Comparison of ENCODE assay signal across 12 cellular contexts in genomic region chr3:9301798-9302197, GRCh38. TPM values are rescaled to one million over a fixed set of nuclear protein-coding genes. Genes with fewer than 3 reads are reported as not detected.
DNase-seq lines count a peak whose midpoint lies in the region; ATAC-seq and TF ChIP-seq lines count a peak whose summit lies in the region.
"Had no signal": no experiment of that assay in that cellular context is flagged by ENCODE, and none has a peak within 500 bp of the region (broad histone marks: within the 10 kb centered on the region; RNA-seq: fewer than 3 reads in every experiment).

No MANE protein-coding gene starts in this region.

- H3K4me1 ChIP-seq in iPS-15b (ENCODE audit: control insufficient read depth, insufficient read depth, low read length) (peaks cover 3% of the 10 kb centered on the region), suprapubic skin (peaks cover 7% of the 10 kb centered on the region)
- H3K4me1 ChIP-seq: uterus had no signal

- CTCF ChIA-PET in T-cell (lab: Charles Lee): interaction anchor here (0.6 to 4.1 kb wide), 14 partner anchors 9 to 858 kb away, joined by 3 to 52 read pairs (median 4); partner anchors contain the start of gene SRGAP3 (in 1 of the 2)

- H3K36me3 ChIP-seq in iPS-15b (ENCODE audit: control insufficient read depth, insufficient read depth, low read length): no peaks in the 10 kb centered on the region
- H3K36me3 ChIP-seq in suprapubic skin: no peaks in the 10 kb centered on the region
- H3K36me3 ChIP-seq: uterus had no signal

- 57% methylated on average over 10 of the region's 10 CpGs for WGBS in suprapubic skin

- H3K27me3 Mint-ChIP-seq in activated T-cell treated with anti-CD3 and anti-CD28 coated beads, Interleukin-2, amount 50 U/mL, for 72 hours (ENCODE audit: low read depth): peaks cover 16% of the 10 kb centered on the region
- H3K27me3 Mint-ChIP-seq in activated T-cell treated with anti-CD3 and anti-CD28 coated beads, Interleukin-2, amount 50 U/mL, for 24 hours: peaks cover 18% of the 10 kb centered on the region
- peaks cover 17 to 19% of the 10 kb centered on the region in 2 donors for H3K27me3 Mint-ChIP-seq in T-cell

- H3K4me3 Mint-ChIP-seq in activated T-cell treated with anti-CD3 and anti-CD28 coated beads, Interleukin-2, amount 50 U/mL, for 72 hours: peak overlapping the region; percentile 21 to 55
- no peak overlapping the region for H3K4me3 Mint-ChIP-seq in activated T-cell treated with anti-CD3 and anti-CD28 coated beads, Interleukin-2, amount 50 U/mL, for 24 hours
- H3K4me3 Mint-ChIP-seq in T-cell: peak overlapping the region in 2 of 3 donors; percentile 31 to 51
- H3K4me3 Mint-ChIP-seq: activated CD8-positive, alpha-beta memory T cell treated with anti-CD3 and anti-CD28 coated beads, Interleukin-2, amount 10 ng/mL, durations not matched to agents 7 days and 5 days had no signal

- H3K27ac Mint-ChIP-seq in activated T-cell treated with anti-CD3 and anti-CD28 coated beads, Interleukin-2, amount 50 U/mL, for 72 hours: no peak overlapping the region
- H3K27ac Mint-ChIP-seq in activated T-cell treated with anti-CD3 and anti-CD28 coated beads, Interleukin-2, amount 50 U/mL, for 24 hours: no peak overlapping the region
- no peak overlapping the region for H3K27ac Mint-ChIP-seq in T-cell
- H3K27ac Mint-ChIP-seq: activated CD8-positive, alpha-beta memory T cell treated with anti-CD3 and anti-CD28 coated beads, Interleukin-2, amount 10 ng/mL, durations not matched to agents 7 days and 5 days had no signal

- peaks cover 16% of the 10 kb centered on the region for H3K4me1 Mint-ChIP-seq in activated T-cell treated with anti-CD3 and anti-CD28 coated beads, Interleukin-2, amount 50 U/mL, for 72 hours (ENCODE audit: low read depth)
- H3K4me1 Mint-ChIP-seq in activated T-cell treated with anti-CD3 and anti-CD28 coated beads, Interleukin-2, amount 50 U/mL, for 24 hours (ENCODE audit: low read depth): peaks cover 15% of the 10 kb centered on the region
- H3K4me1 Mint-ChIP-seq in T-cell: peaks cover 6 to 10% (median 8%) of the 10 kb centered on the region in 3 donors

- POLR2A ChIA-PET in T-cell (lab: Charles Lee): no interaction called here

- no peak overlapping the region for H3K9ac ChIP-seq in iPS-15b (ENCODE audit: low read depth, low read length)

- DNase-seq in activated T-cell treated with anti-CD3 and anti-CD28 coated beads, Interleukin-2, amount 50 U/mL, for 72 hours: peak in 1 of 2 donors; percentile 12
- no peak for DNase-seq in activated T-cell treated with anti-CD3 and anti-CD28 coated beads, Interleukin-2, amount 50 U/mL, for 24 hours
- no peak for DNase-seq in T-cell
- no peak for DNase-seq in suprapubic skin (ENCODE audit: low spot score in 2 of 2)
- no peak for DNase-seq in NCI-H2196 (lab: John Stamatoyannopoulos, UW; ENCODE audit: unreplicated experiment)
- DNase-seq in kidney glomerular epithelial cell (lab: John Stamatoyannopoulos, UW): no peak

- H3K4me3 ChIP-seq in iPS-15b (ENCODE audit: low read depth, low read length) (peak overlapping the region; percentile 53), suprapubic skin (peak overlapping the region; percentile 36)
- H3K4me3 ChIP-seq: SK-N-MC had no signal

- H3K27me3 ChIP-seq in iPS-15b (ENCODE audit: control insufficient read depth, insufficient read depth, low read length): peaks cover 12% of the 10 kb centered on the region
- no peaks in the 10 kb centered on the region for H3K27me3 ChIP-seq in suprapubic skin
- H3K27me3 ChIP-seq: uterus had no signal

- H3K36me3 Mint-ChIP-seq in activated T-cell treated with anti-CD3 and anti-CD28 coated beads, Interleukin-2, amount 50 U/mL, for 72 hours (ENCODE audit: insufficient read depth in 2 of 2): peaks cover 0 to 4% of the 10 kb centered on the region in 2 donors
- H3K36me3 Mint-ChIP-seq in activated T-cell treated with anti-CD3 and anti-CD28 coated beads, Interleukin-2, amount 50 U/mL, for 24 hours (ENCODE audit: low read depth): no peaks in the 10 kb centered on the region
- H3K36me3 Mint-ChIP-seq in T-cell: no peaks in the 10 kb centered on the region
- H3K36me3 Mint-ChIP-seq: activated CD8-positive, alpha-beta memory T cell treated with anti-CD3 and anti-CD28 coated beads, Interleukin-2, amount 10 ng/mL, durations not matched to agents 7 days and 5 days; naive B cell had no signal

- no peak overlapping the region for H3K27ac ChIP-seq in suprapubic skin
- H3K27ac ChIP-seq: SK-N-MC, uterus had no signal

- TF ChIP-seq EP300 in suprapubic skin (IDR thresholded peaks at IDR 0.05): no peak

- peak; percentile 64 to 75 for ATAC-seq in activated T-cell treated with anti-CD3 and anti-CD28 coated beads, Interleukin-2, amount 50 U/mL, for 72 hours (replicated peaks in 1 of 2)
- ATAC-seq in T-cell (replicated peaks in 1 of 4) (no peak), GM18502 (IDR thresholded peaks at IDR 0.05; ENCODE audit: poor library complexity, unreplicated experiment) (no peak)

- TF ChIP-seq CTCF in suprapubic skin (IDR thresholded peaks at IDR 0.05): no peak

- H3K9me3 ChIP-seq in iPS-15b (ENCODE audit: control insufficient read depth, insufficient read depth, low read length): no peaks in the 10 kb centered on the region
- no peaks in the 10 kb centered on the region for H3K9me3 ChIP-seq in suprapubic skin
- H3K9me3 ChIP-seq: uterus had no signal

- H3K9me3 Mint-ChIP-seq in activated T-cell treated with anti-CD3 and anti-CD28 coated beads, Interleukin-2, amount 50 U/mL, for 72 hours: peaks cover 4% of the 10 kb centered on the region in 2 donors
- peaks cover 4% of the 10 kb centered on the region for H3K9me3 Mint-ChIP-seq in activated T-cell treated with anti-CD3 and anti-CD28 coated beads, Interleukin-2, amount 50 U/mL, for 24 hours
- H3K9me3 Mint-ChIP-seq in T-cell: no peaks in the 10 kb centered on the region

- TF ChIP-seq POLR2A in suprapubic skin (IDR thresholded peaks at IDR 0.05): no peak

RNA-seq across cellular contexts. Expression of gene SRGAP3, which starts 52.4 kb away (rescaled TPM):
- 1 to 10 TPM; 2.8 to 3.0 TPM for total RNA-seq in activated T-cell treated with anti-CD3 and anti-CD28 coated beads, Interleukin-2, amount 50 U/mL, for 72 hours
- 1 to 10 TPM; 1.4 to 4.4 (median 2.8) TPM for total RNA-seq in T-cell
- total RNA-seq in suprapubic skin: 10 to 100 TPM; 13.1 to 84.9 (median 27.4) TPM

Comparison
In these comparisons a context has a peak if more than half of its experiments do, and no peak if none do; other contexts are left out.
1. ATAC-seq: peak in activated T-cell treated with anti-CD3 and anti-CD28 coated beads, Interleukin-2, amount 50 U/mL, for 72 hours (2 of 2); none in T-cell (0 of 4) and GM18502 (single experiment).